In the genomic region with DNA sequence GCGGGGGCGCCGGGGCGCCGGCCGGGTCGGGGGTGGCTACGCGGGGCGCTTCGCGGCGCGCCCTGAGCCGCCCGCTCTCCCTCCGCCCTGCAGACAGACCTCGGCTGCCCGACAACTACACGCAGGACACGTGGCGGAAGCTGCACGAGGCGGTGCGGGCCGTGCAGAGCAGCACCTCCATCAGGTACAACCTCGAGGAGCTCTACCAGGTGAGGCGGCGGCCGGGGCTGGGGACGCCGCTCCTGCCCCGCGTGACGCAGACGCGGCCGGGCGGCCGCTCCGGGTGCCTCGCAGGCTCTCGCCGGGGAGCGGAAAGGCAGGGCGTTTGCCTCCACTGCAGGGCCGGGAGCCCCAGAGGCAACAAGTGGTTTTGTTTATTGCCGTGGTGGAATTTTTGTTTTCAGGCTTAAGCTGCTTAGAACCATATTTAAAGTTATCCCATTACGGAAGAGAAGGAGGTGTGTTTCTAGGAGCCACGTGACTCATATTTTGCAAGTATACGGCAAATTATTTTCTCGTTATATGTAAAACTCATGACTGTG, we compare ENCODE assay signal across 1 cellular context.
TF ChIP-seq lines count a peak whose summit lies in the region.

No MANE protein-coding gene starts in this region.

TF ChIP-seq in HepG2, 621 proteins besides CTCF, POLR2A, EP300 and RAD21 (continued from another document and continues in another):
- TF ChIP-seq, protein P1, sequence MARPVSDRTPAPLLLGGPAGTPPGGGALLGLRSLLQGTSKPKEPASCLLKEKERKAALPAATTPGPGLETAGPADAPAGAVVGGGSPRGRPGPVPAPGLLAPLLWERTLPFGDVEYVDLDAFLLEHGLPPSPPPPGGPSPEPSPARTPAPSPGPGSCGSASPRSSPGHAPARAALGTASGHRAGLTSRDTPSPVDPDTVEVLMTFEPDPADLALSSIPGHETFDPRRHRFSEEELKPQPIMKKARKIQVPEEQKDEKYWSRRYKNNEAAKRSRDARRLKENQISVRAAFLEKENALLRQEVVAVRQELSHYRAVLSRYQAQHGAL (CRISPR knock-in tag; IDR thresholded peaks at IDR 0.05; ENCODE audit: not compliant biosample characterization), result no peak
- TF ChIP-seq, protein P2, sequence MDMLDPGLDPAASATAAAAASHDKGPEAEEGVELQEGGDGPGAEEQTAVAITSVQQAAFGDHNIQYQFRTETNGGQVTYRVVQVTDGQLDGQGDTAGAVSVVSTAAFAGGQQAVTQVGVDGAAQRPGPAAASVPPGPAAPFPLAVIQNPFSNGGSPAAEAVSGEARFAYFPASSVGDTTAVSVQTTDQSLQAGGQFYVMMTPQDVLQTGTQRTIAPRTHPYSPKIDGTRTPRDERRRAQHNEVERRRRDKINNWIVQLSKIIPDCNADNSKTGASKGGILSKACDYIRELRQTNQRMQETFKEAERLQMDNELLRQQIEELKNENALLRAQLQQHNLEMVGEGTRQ (IDR thresholded peaks at IDR 0.05; ENCODE audit: low read depth, low read length), result peak; percentile 45; the same call in 1 of the 2 replicates
- TF ChIP-seq, protein P2 (CRISPR knock-in tag; IDR thresholded peaks at IDR 0.05; ENCODE audit: borderline replicate concordance), result peak; percentile 35; the same call in 1 of the 2 replicates
- TF ChIP-seq RNF2 (conservative IDR thresholded peaks at IDR 0.05; ENCODE audit: low read depth) (peak; percentile 93), ZNF672 (CRISPR knock-in tag; IDR thresholded peaks at IDR 0.05) (0 out of 2 replicates have a peak, but pooled peaks have one; percentile 87), DNMT1 (CRISPR knock-in tag; IDR thresholded peaks at IDR 0.05) (0 out of 2 replicates have a peak, but pooled peaks have one; percentile 58), RBAK (CRISPR knock-in tag; IDR thresholded peaks at IDR 0.05) (no peak), NFATC3 (CRISPR knock-in tag; IDR thresholded peaks at IDR 0.05) (no peak), TBP (CRISPR knock-in tag; IDR thresholded peaks at IDR 0.05) (no peak), ZNF891 (CRISPR knock-in tag; IDR thresholded peaks at IDR 0.05) (peak; percentile 88), RFX1 (IDR thresholded peaks at IDR 0.05) (no peak), ZNF44 (CRISPR knock-in tag; IDR thresholded peaks at IDR 0.05) (no peak), MYNN (CRISPR knock-in tag; IDR thresholded peaks at IDR 0.05; ENCODE audit: low read depth) (0 out of 2 replicates have a peak, but pooled peaks have one; percentile 41), REL (CRISPR knock-in tag; conservative IDR thresholded peaks at IDR 0.05) (no peak; the same call in 1 of the 2 replicates), PTBP1 (IDR thresholded peaks at IDR 0.05; ENCODE audit: low read depth, low read length, poor library complexity, severe bottlenecking) (no peak), FOXO1 (CRISPR knock-in tag; IDR thresholded peaks at IDR 0.05) (no peak), NCOR1 (IDR thresholded peaks at IDR 0.05; ENCODE audit: borderline replicate concordance, low read length) (no peak), MTA1 (CRISPR knock-in tag; IDR thresholded peaks at IDR 0.05; ENCODE audit: borderline replicate concordance) (no peak), TOPORS (CRISPR knock-in tag; IDR thresholded peaks at IDR 0.05) (peak; percentile 88), MATR3 (CRISPR knock-in tag; IDR thresholded peaks at IDR 0.05) (no peak), KDM5B (CRISPR knock-in tag; IDR thresholded peaks at IDR 0.05; ENCODE audit: borderline replicate concordance) (peak; percentile 94), GABPB1 (CRISPR knock-in tag; IDR thresholded peaks at IDR 0.05) (peak; percentile 83), KDM4B (CRISPR knock-in tag; IDR thresholded peaks at IDR 0.05) (peak; percentile 43; the same call in 1 of the 2 replicates), SOX13 (IDR thresholded peaks at IDR 0.05) (no peak), SOX13 (CRISPR knock-in tag; conservative IDR thresholded peaks at IDR 0.05 in 1 of 2, IDR thresholded peaks at IDR 0.05 in 1 of 2) (no peak), YY1 (IDR thresholded peaks at IDR 0.05; ENCODE audit: insufficient read depth, insufficient replicate concordance, low read depth, low read length) (no peak), ZNF460 (CRISPR knock-in tag; IDR thresholded peaks at IDR 0.05; ENCODE audit: borderline replicate concordance) (no peak)
- TF ChIP-seq, protein P3, sequence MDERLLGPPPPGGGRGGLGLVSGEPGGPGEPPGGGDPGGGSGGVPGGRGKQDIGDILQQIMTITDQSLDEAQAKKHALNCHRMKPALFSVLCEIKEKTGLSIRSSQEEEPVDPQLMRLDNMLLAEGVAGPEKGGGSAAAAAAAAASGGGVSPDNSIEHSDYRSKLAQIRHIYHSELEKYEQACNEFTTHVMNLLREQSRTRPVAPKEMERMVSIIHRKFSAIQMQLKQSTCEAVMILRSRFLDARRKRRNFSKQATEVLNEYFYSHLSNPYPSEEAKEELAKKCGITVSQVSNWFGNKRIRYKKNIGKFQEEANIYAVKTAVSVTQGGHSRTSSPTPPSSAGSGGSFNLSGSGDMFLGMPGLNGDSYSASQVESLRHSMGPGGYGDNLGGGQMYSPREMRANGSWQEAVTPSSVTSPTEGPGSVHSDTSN (CRISPR knock-in tag; IDR thresholded peaks at IDR 0.05), result no peak
- TF ChIP-seq, protein P4, sequence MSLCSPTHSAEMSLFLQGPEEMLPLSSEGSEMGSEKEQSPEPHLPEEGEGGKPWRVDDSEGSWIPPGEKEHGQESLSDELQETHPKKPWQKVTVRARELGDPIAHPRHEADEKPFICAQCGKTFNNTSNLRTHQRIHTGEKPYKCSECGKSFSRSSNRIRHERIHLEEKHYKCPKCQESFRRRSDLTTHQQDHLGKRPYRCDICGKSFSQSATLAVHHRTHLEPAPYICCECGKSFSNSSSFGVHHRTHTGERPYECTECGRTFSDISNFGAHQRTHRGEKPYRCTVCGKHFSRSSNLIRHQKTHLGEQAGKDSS (CRISPR knock-in tag; IDR thresholded peaks at IDR 0.05; ENCODE audit: borderline replicate concordance, low read depth), result no peak
- TF ChIP-seq, protein P5, sequence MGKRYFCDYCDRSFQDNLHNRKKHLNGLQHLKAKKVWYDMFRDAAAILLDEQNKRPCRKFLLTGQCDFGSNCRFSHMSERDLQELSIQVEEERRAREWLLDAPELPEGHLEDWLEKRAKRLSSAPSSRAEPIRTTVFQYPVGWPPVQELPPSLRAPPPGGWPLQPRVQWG (CRISPR knock-in tag; IDR thresholded peaks at IDR 0.05; ENCODE audit: borderline replicate concordance, low read depth), result no peak
- TF ChIP-seq, protein P6, sequence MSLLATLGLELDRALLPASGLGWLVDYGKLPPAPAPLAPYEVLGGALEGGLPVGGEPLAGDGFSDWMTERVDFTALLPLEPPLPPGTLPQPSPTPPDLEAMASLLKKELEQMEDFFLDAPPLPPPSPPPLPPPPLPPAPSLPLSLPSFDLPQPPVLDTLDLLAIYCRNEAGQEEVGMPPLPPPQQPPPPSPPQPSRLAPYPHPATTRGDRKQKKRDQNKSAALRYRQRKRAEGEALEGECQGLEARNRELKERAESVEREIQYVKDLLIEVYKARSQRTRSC (CRISPR knock-in tag; IDR thresholded peaks at IDR 0.05; ENCODE audit: low read depth), result peak; percentile 73; the same call in 1 of the 2 replicates
- TF ChIP-seq, protein P7, sequence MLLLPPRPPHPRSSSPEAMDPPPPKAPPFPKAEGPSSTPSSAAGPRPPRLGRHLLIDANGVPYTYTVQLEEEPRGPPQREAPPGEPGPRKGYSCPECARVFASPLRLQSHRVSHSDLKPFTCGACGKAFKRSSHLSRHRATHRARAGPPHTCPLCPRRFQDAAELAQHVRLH (CRISPR knock-in tag; IDR thresholded peaks at IDR 0.05; ENCODE audit: borderline replicate concordance, low read depth), result peak; percentile 85; the same call in 1 of the 2 replicates
- TF ChIP-seq, protein P8, sequence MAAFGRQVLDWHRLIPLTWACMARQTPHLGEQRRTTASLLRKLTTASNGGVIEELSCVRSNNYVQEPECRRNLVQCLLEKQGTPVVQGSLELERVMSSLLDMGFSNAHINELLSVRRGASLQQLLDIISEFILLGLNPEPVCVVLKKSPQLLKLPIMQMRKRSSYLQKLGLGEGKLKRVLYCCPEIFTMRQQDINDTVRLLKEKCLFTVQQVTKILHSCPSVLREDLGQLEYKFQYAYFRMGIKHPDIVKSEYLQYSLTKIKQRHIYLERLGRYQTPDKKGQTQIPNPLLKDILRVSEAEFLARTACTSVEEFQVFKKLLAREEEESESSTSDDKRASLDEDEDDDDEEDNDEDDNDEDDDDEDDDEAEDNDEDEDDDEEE (CRISPR knock-in tag; IDR thresholded peaks at IDR 0.05), result no peak
- TF ChIP-seq, protein P9, sequence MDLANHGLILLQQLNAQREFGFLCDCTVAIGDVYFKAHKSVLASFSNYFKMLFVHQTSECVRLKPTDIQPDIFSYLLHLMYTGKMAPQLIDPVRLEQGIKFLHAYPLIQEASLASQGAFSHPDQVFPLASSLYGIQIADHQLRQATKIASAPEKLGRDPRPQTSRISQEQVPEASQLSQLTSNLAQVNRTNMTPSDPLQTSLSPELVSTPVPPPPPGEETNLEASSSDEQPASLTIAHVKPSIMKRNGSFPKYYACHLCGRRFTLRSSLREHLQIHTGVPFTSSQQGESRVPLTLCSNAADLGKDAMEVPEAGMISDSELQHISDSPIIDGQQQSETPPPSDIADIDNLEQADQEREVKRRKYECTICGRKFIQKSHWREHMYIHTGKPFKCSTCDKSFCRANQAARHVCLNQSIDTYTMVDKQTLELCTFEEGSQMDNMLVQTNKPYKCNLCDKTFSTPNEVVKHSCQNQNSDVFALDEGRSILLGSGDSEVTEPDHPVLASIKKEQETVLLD (CRISPR knock-in tag; IDR thresholded peaks at IDR 0.05; ENCODE audit: low read depth), result peak; percentile 86; the same call in 1 of the 2 replicates
- TF ChIP-seq, protein P10, sequence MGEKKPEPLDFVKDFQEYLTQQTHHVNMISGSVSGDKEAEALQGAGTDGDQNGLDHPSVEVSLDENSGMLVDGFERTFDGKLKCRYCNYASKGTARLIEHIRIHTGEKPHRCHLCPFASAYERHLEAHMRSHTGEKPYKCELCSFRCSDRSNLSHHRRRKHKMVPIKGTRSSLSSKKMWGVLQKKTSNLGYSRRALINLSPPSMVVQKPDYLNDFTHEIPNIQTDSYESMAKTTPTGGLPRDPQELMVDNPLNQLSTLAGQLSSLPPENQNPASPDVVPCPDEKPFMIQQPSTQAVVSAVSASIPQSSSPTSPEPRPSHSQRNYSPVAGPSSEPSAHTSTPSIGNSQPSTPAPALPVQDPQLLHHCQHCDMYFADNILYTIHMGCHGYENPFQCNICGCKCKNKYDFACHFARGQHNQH (CRISPR knock-in tag; IDR thresholded peaks at IDR 0.05), result peak; percentile 58; the same call in 1 of the 2 replicates
- TF ChIP-seq, protein P11, sequence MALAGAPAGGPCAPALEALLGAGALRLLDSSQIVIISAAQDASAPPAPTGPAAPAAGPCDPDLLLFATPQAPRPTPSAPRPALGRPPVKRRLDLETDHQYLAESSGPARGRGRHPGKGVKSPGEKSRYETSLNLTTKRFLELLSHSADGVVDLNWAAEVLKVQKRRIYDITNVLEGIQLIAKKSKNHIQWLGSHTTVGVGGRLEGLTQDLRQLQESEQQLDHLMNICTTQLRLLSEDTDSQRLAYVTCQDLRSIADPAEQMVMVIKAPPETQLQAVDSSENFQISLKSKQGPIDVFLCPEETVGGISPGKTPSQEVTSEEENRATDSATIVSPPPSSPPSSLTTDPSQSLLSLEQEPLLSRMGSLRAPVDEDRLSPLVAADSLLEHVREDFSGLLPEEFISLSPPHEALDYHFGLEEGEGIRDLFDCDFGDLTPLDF (CRISPR knock-in tag; IDR thresholded peaks at IDR 0.05), result no peak
- TF ChIP-seq, protein P12, sequence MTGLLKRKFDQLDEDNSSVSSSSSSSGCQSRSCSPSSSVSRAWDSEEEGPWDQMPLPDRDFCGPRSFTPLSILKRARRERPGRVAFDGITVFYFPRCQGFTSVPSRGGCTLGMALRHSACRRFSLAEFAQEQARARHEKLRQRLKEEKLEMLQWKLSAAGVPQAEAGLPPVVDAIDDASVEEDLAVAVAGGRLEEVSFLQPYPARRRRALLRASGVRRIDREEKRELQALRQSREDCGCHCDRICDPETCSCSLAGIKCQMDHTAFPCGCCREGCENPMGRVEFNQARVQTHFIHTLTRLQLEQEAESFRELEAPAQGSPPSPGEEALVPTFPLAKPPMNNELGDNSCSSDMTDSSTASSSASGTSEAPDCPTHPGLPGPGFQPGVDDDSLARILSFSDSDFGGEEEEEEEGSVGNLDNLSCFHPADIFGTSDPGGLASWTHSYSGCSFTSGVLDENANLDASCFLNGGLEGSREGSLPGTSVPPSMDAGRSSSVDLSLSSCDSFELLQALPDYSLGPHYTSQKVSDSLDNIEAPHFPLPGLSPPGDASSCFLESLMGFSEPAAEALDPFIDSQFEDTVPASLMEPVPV (CRISPR knock-in tag; IDR thresholded peaks at IDR 0.05), result peak; percentile 62; the same call in 1 of the 2 replicates
- TF ChIP-seq, protein P13, sequence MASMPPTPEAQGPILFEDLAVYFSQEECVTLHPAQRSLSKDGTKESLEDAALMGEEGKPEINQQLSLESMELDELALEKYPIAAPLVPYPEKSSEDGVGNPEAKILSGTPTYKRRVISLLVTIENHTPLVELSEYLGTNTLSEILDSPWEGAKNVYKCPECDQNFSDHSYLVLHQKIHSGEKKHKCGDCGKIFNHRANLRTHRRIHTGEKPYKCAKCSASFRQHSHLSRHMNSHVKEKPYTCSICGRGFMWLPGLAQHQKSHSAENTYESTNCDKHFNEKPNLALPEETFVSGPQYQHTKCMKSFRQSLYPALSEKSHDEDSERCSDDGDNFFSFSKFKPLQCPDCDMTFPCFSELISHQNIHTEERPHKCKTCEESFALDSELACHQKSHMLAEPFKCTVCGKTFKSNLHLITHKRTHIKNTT (CRISPR knock-in tag; IDR thresholded peaks at IDR 0.05), result no peak
- TF ChIP-seq, protein P14, sequence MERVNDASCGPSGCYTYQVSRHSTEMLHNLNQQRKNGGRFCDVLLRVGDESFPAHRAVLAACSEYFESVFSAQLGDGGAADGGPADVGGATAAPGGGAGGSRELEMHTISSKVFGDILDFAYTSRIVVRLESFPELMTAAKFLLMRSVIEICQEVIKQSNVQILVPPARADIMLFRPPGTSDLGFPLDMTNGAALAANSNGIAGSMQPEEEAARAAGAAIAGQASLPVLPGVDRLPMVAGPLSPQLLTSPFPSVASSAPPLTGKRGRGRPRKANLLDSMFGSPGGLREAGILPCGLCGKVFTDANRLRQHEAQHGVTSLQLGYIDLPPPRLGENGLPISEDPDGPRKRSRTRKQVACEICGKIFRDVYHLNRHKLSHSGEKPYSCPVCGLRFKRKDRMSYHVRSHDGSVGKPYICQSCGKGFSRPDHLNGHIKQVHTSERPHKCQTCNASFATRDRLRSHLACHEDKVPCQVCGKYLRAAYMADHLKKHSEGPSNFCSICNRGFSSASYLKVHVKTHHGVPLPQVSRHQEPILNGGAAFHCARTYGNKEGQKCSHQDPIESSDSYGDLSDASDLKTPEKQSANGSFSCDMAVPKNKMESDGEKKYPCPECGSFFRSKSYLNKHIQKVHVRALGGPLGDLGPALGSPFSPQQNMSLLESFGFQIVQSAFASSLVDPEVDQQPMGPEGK (CRISPR knock-in tag; IDR thresholded peaks at IDR 0.05), result 0 out of 2 replicates have a peak, but pooled peaks have one; percentile 24
